ENCODE assay signal across 1 cellular context in genomic region chr17:63626551-63627228, GRCh38.
TF ChIP-seq lines count a peak whose summit lies in the region.

No MANE protein-coding gene starts in this region.

TF ChIP-seq in GM12878, 131 proteins besides CTCF, POLR2A, EP300 and RAD21:
- 0 out of 2 replicates have a peak, but pooled peaks have one; percentile 5 for TF ChIP-seq SPI1 (IDR thresholded peaks at IDR 0.05; ENCODE audit: borderline replicate concordance, insufficient read depth, low read depth, low read length)
- no peak for TF ChIP-seq JUND (IDR thresholded peaks at IDR 0.05; ENCODE audit: low read depth, low read length)
